ENCODE assay signal across 1 cellular context in genomic region chr14:60632257-60632656, GRCh38.
TF ChIP-seq lines count a peak whose summit lies in the region.

No MANE protein-coding gene starts in this region.

TF ChIP-seq in GM23338, 12 proteins besides CTCF, POLR2A, EP300 and RAD21 (continued from another document):
- TF ChIP-seq ZNF462 (CRISPR knock-in tag; IDR thresholded peaks at IDR 0.05) (no peak), EZH2 (IDR thresholded peaks at IDR 0.05; ENCODE audit: low read depth, unreplicated experiment) (no peak), REST (IDR thresholded peaks at IDR 0.05; ENCODE audit: unreplicated experiment) (no peak), ZNF114 (CRISPR knock-in tag; IDR thresholded peaks at IDR 0.05) (no peak), CREB1 (CRISPR knock-in tag; IDR thresholded peaks at IDR 0.05; ENCODE audit: low read depth) (no peak)
